In genomic region chr13:75803175-75803611, GRCh38 we compare ENCODE assay signal across 8 cellular contexts.
DNase-seq lines count a peak whose midpoint lies in the region; ATAC-seq and TF ChIP-seq lines count a peak whose summit lies in the region.

No MANE protein-coding gene starts in this region.

- no peaks in the 10 kb centered on the region for H3K27me3 ChIP-seq in upper lobe of right lung

- intact Hi-C loops in upper lobe of right lung (cut with DNase I) = no loop called here

- no peak for TF ChIP-seq CTCF in GM12865 (IDR thresholded peaks at IDR 0.05; ENCODE audit: insufficient read depth, low read depth, low read length, missing control alignments)
- TF ChIP-seq CTCF in upper lobe of right lung (IDR thresholded peaks at IDR 0.05) = no peak

- DNase-seq in GM12865 (ENCODE audit: low read depth) = peak; percentile 10
- peak; percentile 44 for DNase-seq in NCI-H2081 treated with DMSO at 0.1 percent for 48 hours (lab: John Stamatoyannopoulos, UW)
- DNase-seq in epithelial cell of prostate (ENCODE audit: low read depth, low spot score) = no peak
- no peak for DNase-seq in upper lobe of right lung
- no peak for DNase-seq in NK-92 treated with Interleukin-12 subunit alpha and Interleukin-12 subunit beta, amount 100 ng/mL, for 24 hours (lab: John Stamatoyannopoulos, UW)
- no peak for DNase-seq in hepatic stellate cell (ENCODE audit: low spot score)
- DNase-seq in islet precursor cell = no peak

- ATAC-seq in GM21737 (IDR thresholded peaks at IDR 0.05; ENCODE audit: unreplicated experiment) = peak; percentile 86
- peak; percentile 73 for ATAC-seq in upper lobe of right lung

- peak overlapping the region; percentile 3 for H3K27ac ChIP-seq in epithelial cell of prostate
- H3K27ac ChIP-seq in upper lobe of right lung = no peak overlapping the region

- no peaks in the 10 kb centered on the region for H3K9me3 ChIP-seq in upper lobe of right lung

- peaks cover 37% of the 10 kb centered on the region for H3K36me3 ChIP-seq in upper lobe of right lung

- H3K4me1 ChIP-seq in upper lobe of right lung = peaks cover 7% of the 10 kb centered on the region

- H3K4me3 ChIP-seq in GM12865 (ENCODE audit: low read depth, low read length) = no peak overlapping the region
- H3K4me3 ChIP-seq in upper lobe of right lung = no peak overlapping the region

Comparison
In these comparisons a context has a peak if more than half of its experiments do, and no peak if none do; other contexts are left out.
1. DNase-seq: peak in GM12865 (single experiment) and NCI-H2081 treated with DMSO at 0.1 percent for 48 hours (single experiment); none in epithelial cell of prostate (single experiment), upper lobe of right lung (single experiment), NK-92 treated with Interleukin-12 subunit alpha and Interleukin-12 subunit beta, amount 100 ng/mL, for 24 hours (single experiment), hepatic stellate cell (single experiment) and islet precursor cell (single experiment).